13 cellular contexts compared by ENCODE assay signal in the genomic region with DNA sequence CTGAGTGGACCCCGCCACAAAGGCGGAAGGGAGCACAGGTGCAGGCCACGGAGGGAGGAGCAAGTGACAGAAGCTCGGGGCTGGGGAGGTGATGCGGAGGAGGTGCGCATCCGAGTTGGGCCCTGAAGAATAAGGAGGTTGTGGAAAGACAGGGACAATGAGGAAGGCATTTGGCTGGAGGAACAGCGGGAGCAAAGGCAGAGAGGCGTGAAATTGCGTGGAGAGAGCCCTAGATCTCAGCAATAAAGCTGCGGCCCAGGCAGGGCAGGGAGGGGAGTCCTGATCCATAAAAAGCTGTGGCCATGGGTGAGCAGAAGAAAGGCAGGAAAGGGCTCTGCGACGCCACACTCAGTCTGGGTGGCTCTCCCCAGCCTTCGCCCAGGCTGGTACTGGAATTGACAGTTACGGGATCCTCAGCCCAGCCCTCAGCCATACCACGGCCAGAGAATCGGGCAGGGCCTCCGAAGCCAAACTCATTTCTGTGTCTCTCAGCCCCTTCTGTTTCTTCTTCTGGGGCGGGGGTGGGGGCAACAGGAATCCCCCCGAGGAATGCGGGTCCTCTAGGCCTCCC. TPM values are rescaled to one million over a fixed set of nuclear protein-coding genes. Genes with fewer than 3 reads are reported as not detected.
DNase-seq lines count a peak whose midpoint lies in the region; ATAC-seq and TF ChIP-seq lines count a peak whose summit lies in the region.
"Had no signal": no experiment of that assay in that cellular context is flagged by ENCODE, and none has a peak within 500 bp of the region (broad histone marks: within the 10 kb centered on the region; RNA-seq: fewer than 3 reads in every experiment).

No MANE protein-coding gene starts in this region.

- no peaks in the 10 kb centered on the region for H3K36me3 Mint-ChIP-seq in CD4-positive, alpha-beta memory T cell

- H3K9me3 ChIP-seq in CD4-positive, alpha-beta memory T cell (ENCODE audit: control insufficient read depth in 1 of 2, low read length in 2 of 2): no peaks in the 10 kb centered on the region
- no peaks in the 10 kb centered on the region for H3K9me3 ChIP-seq in HUES64 (ENCODE audit: insufficient read depth, low read depth, low read length)
- no peaks in the 10 kb centered on the region for H3K9me3 ChIP-seq in esophagus muscularis mucosa
- H3K9me3 ChIP-seq in trophoblast cell (ENCODE audit: insufficient read depth, low read depth, low read length): no peaks in the 10 kb centered on the region

- no peak overlapping the region for H4K8ac ChIP-seq in trophoblast cell (ENCODE audit: low read depth, low read length)

- H3K79me2 ChIP-seq in trophoblast cell (ENCODE audit: control insufficient read depth, insufficient read depth, low read length, poor library complexity): peaks cover 49% of the 10 kb centered on the region

- H3K9ac ChIP-seq in HUES64 (ENCODE audit: low read depth, low read length) (no peak overlapping the region), trophoblast cell (ENCODE audit: low read length) (no peak overlapping the region)

- DNase-seq in CD4-positive, alpha-beta memory T cell: no peak
- DNase-seq in esophagus muscularis mucosa (ENCODE audit: extremely low spot score): no peak
- DNase-seq in trophoblast cell: no peak
- DNase-seq in NCI-H345 treated with DMSO at 0.1 percent for 48 hours (lab: John Stamatoyannopoulos, UW; ENCODE audit: unreplicated experiment): no peak
- no peak for DNase-seq in iPS-NIHi11 (ENCODE audit: low spot score)
- no peak for DNase-seq in HPDE6-E6E7 (ENCODE audit: extremely low spot score)
- DNase-seq: DMS79, NCI-H1930, OCI-M1 had no signal

- peak overlapping the region; percentile 55 to 87 (median 78) for H3K4me3 Mint-ChIP-seq in CD4-positive, alpha-beta memory T cell

- no peak for TF ChIP-seq CTCF in esophagus muscularis mucosa (IDR thresholded peaks at IDR 0.05)

- H2AK5ac ChIP-seq in trophoblast cell (ENCODE audit: low read length): no peak overlapping the region

- H3K79me1 ChIP-seq in trophoblast cell (ENCODE audit: low read length): peaks cover 17% of the 10 kb centered on the region

- H3K4me3 ChIP-seq in CD4-positive, alpha-beta memory T cell (ENCODE audit: low read length in 2 of 2): no peak overlapping the region
- H3K4me3 ChIP-seq in HUES64 (ENCODE audit: low read length) (peak overlapping the region; percentile 85), esophagus muscularis mucosa (peak overlapping the region in 3 of 4 donors; percentile 56 to 68 (median 59)), trophoblast cell (ENCODE audit: low read depth, low read length) (peak overlapping the region; percentile 10)

- H3K4me1 Mint-ChIP-seq in CD4-positive, alpha-beta memory T cell: peaks cover 5 to 33% (median 16%) of the 10 kb centered on the region in 4 donors

- H3K27ac ChIP-seq in CD4-positive, alpha-beta memory T cell (ENCODE audit: low read depth, low read length): no peak overlapping the region
- no peak overlapping the region for H3K27ac ChIP-seq in HUES64 (ENCODE audit: low read depth, low read length)
- no peak overlapping the region for H3K27ac ChIP-seq in esophagus muscularis mucosa (replicated peaks in 1 of 4)
- no peak overlapping the region for H3K27ac ChIP-seq in trophoblast cell (ENCODE audit: low read depth, low read length)
- H3K27ac ChIP-seq: HL-60 had no signal

- no peak overlapping the region for H3K23ac ChIP-seq in trophoblast cell (ENCODE audit: low read length)

- H2BK5ac ChIP-seq in trophoblast cell (ENCODE audit: low read depth, low read length, poor library complexity): no peak overlapping the region

- WGBS in HUES64: 53% methylated on average over 21 of the region's 21 CpGs
- 85% methylated on average over 18 of the region's 21 CpGs for WGBS in esophagus muscularis mucosa
- no CpG with 5 or more reads among the region's 21 CpGs for WGBS in trophoblast cell (ENCODE audit: extremely low coverage, insufficient coverage, insufficient read length)

- H2BK12ac ChIP-seq in trophoblast cell (ENCODE audit: low read length): no peak overlapping the region

- H3K14ac ChIP-seq in trophoblast cell (ENCODE audit: low read length): no peak overlapping the region

- no peak overlapping the region for H3K18ac ChIP-seq in trophoblast cell (ENCODE audit: low read length)

- ATAC-seq in GM19467 (IDR thresholded peaks at IDR 0.05; ENCODE audit: unreplicated experiment): no peak

- no peak for TF ChIP-seq POLR2A in esophagus muscularis mucosa (IDR thresholded peaks at IDR 0.05; ENCODE audit: low read depth)

- CTCF ChIA-PET in CD4-positive, alpha-beta memory T cell (lab: Charles Lee; ENCODE audit: partially characterized antibody): no interaction called here

- peaks cover 36 to 41% of the 10 kb centered on the region in 2 donors for H3K27me3 Mint-ChIP-seq in CD4-positive, alpha-beta memory T cell

- H3K27ac Mint-ChIP-seq in CD4-positive, alpha-beta memory T cell: peak overlapping the region in 1 of 7 donors; percentile 48

- no peak overlapping the region for H4K12ac ChIP-seq in trophoblast cell (ENCODE audit: low read depth, low read length)

- H2BK120ac ChIP-seq in trophoblast cell (ENCODE audit: insufficient read depth, low read length, poor library complexity): no peak overlapping the region

- no peak for TF ChIP-seq EP300 in esophagus muscularis mucosa (IDR thresholded peaks at IDR 0.05)

- H3K36me3 ChIP-seq in CD4-positive, alpha-beta memory T cell (ENCODE audit: insufficient read depth, low read length): no peaks in the 10 kb centered on the region
- H3K36me3 ChIP-seq in HUES64 (ENCODE audit: insufficient read depth, low read length): peaks cover 4% of the 10 kb centered on the region; the same call in 1 of the 2 replicates
- H3K36me3 ChIP-seq in esophagus muscularis mucosa: no peaks in the 10 kb centered on the region
- H3K36me3 ChIP-seq in trophoblast cell (ENCODE audit: control insufficient read depth in 1 of 2, insufficient read depth in 2 of 2, low read length in 2 of 2): peaks cover 18 to 24% of the 10 kb centered on the region in 2 experiments

- peaks cover 0 to 2% (median 0%) of the 10 kb centered on the region in 8 donors for H3K9me3 Mint-ChIP-seq in CD4-positive, alpha-beta memory T cell

- H3K27me3 ChIP-seq in CD4-positive, alpha-beta memory T cell (ENCODE audit: insufficient read depth, low read length): peaks cover 29% of the 10 kb centered on the region
- H3K27me3 ChIP-seq in HUES64 (ENCODE audit: insufficient read depth, low read length): peaks cover 33% of the 10 kb centered on the region
- H3K27me3 ChIP-seq in esophagus muscularis mucosa: peaks cover 0 to 89% (median 32%) of the 10 kb centered on the region in 4 donors
- no peaks in the 10 kb centered on the region for H3K27me3 ChIP-seq in trophoblast cell (ENCODE audit: insufficient read depth, low read length)

- POLR2A ChIA-PET in CD4-positive, alpha-beta memory T cell (lab: Charles Lee; ENCODE audit: partially characterized antibody): no interaction called here

- H2AFZ ChIP-seq in trophoblast cell (ENCODE audit: insufficient read depth, low read length, poor library complexity): no peak overlapping the region

- H4K91ac ChIP-seq in trophoblast cell (ENCODE audit: low read depth, low read length): no peak overlapping the region

- peaks cover 11% of the 10 kb centered on the region for H3K4me1 ChIP-seq in CD4-positive, alpha-beta memory T cell (ENCODE audit: insufficient read depth, low read length)
- peaks cover 36% of the 10 kb centered on the region for H3K4me1 ChIP-seq in HUES64 (ENCODE audit: insufficient read depth, low read length)
- peaks cover 28 to 47% (median 43%) of the 10 kb centered on the region in 4 donors for H3K4me1 ChIP-seq in esophagus muscularis mucosa
- peaks cover 27 to 32% of the 10 kb centered on the region in 2 experiments for H3K4me1 ChIP-seq in trophoblast cell (ENCODE audit: control insufficient read depth in 1 of 2, insufficient read depth in 2 of 2, low read length in 2 of 2)

- H3K4me2 ChIP-seq in trophoblast cell (ENCODE audit: low read length): peak overlapping the region; percentile 50

- peak overlapping the region; percentile 41 for H3K4ac ChIP-seq in trophoblast cell (ENCODE audit: low read depth, low read length)

- intact Hi-C loops in CD4-positive, alpha-beta memory T cell (cut with micrococcal nuclease): no loop called here
- intact Hi-C loops in esophagus muscularis mucosa (cut with DNase I): no loop called here

RNA-seq across cellular contexts. Expression of a gene that starts 2.2 kb away (rescaled TPM):
- total RNA-seq in CD4-positive, alpha-beta memory T cell: 1 to 10 TPM; 1.2 to 1.5 TPM
- polyA plus RNA-seq in CD4-positive, alpha-beta memory T cell: under 1 TPM in 1 of 2 donors, not detected in 1; 0.10 TPM
- 11.2 TPM for polyA plus RNA-seq in HUES64 (2013, experiment 1 of 2)
- polyA plus RNA-seq in HUES64 (2013, experiment 2 of 2): 15.0 TPM
- total RNA-seq in esophagus muscularis mucosa: under 1 TPM; 0.23 to 0.42 (median 0.36) TPM
- polyA plus RNA-seq in trophoblast cell (2013): 23.9 and 25.0 TPM in 2 replicates

RNA-seq across cellular contexts. Expression of a gene that starts 41.6 kb away (rescaled TPM):
- not detected for total RNA-seq in CD4-positive, alpha-beta memory T cell
- polyA plus RNA-seq in CD4-positive, alpha-beta memory T cell: not detected
- polyA plus RNA-seq in HUES64 (2013, experiment 1 of 2): 0.15 TPM
- 0.13 TPM for polyA plus RNA-seq in HUES64 (2013, experiment 2 of 2)
- total RNA-seq in esophagus muscularis mucosa: not detected
- polyA plus RNA-seq in trophoblast cell (2013): 0.17 and 0.38 TPM in 2 replicates
- total RNA-seq: fibroblast of villous mesenchyme had no signal

Comparison
In these comparisons a context has a peak if more than half of its experiments do, and no peak if none do; other contexts are left out.
1. H3K4me3 ChIP-seq: peak in HUES64 (single experiment), esophagus muscularis mucosa (3 of 4) and trophoblast cell (single experiment); none in CD4-positive, alpha-beta memory T cell (0 of 2).